Comparison of ENCODE assay signal across 14 cellular contexts in the genomic region with DNA sequence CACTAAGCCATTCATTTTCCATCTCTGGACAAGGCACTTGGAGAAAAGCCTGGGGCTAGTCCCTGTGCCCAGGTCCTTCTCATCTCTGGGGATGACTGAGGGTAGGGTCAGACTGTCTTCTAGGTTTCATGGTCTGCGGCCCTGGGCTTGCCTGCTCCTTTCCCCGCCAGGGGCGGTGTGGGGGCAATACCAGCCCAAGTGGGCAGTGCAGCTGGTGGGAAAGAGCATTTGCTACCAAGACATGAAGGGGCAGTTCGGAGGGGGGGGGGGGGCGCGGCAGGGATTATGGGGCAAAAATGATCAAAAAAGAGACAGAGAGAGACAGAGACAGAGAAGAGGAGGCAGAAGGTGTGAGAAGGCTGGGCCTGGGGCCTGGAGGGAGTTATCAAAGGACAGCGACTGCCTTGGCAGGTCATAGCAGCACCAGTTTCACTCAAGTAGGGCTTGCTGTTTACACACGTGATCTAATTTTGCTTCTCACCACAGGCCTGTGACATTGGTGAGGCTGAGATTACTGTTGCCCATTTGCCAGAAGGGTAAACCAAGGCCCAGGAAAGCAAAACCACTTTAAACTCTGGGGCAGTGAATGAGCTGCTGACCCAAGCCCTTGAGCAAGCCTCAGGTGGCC. TPM values are rescaled to one million over a fixed set of nuclear protein-coding genes. Genes with fewer than 3 reads are reported as not detected.
DNase-seq lines count a peak whose midpoint lies in the region; ATAC-seq and TF ChIP-seq lines count a peak whose summit lies in the region.
"Had no signal": no experiment of that assay in that cellular context is flagged by ENCODE, and none has a peak within 500 bp of the region (broad histone marks: within the 10 kb centered on the region; RNA-seq: fewer than 3 reads in every experiment).

No MANE protein-coding gene starts in this region.

- H3K9ac ChIP-seq in HUES48 (ENCODE audit: low read depth, low read length) = no peak overlapping the region

- intact Hi-C loops in gastrocnemius medialis (cut with DNase I; ENCODE audit: low total_unique reads) = no loop called here
- intact Hi-C loops in CD4-positive, alpha-beta memory T cell (cut with micrococcal nuclease) = no loop called here

- WGBS in mesodermal cell (ENCODE audit: insufficient coverage in 2 of 2), 2 experiments = 60 to 81% methylated on average over 1 to 4 of the region's 8 CpGs

- no peak overlapping the region for H3K27ac Mint-ChIP-seq in CD4-positive, alpha-beta memory T cell
- H3K27ac Mint-ChIP-seq in progenitor cell of endocrine pancreas = no peak overlapping the region
- H3K27ac Mint-ChIP-seq: IgD-negative memory B cell had no signal

- in situ Hi-C loops in gastrocnemius medialis (cut with MboI; ENCODE audit: low sequenced_read_pairs in 4 of 4) = no loop called here

- H3K36me3 Mint-ChIP-seq in CD4-positive, alpha-beta memory T cell = no peaks in the 10 kb centered on the region
- H3K36me3 Mint-ChIP-seq in progenitor cell of endocrine pancreas (ENCODE audit: insufficient read depth) = peaks cover 1% of the 10 kb centered on the region
- H3K36me3 Mint-ChIP-seq: IgD-negative memory B cell had no signal

- H3K4me3 ChIP-seq in HUES48 (ENCODE audit: low read depth, low read length) = no peak overlapping the region
- H3K4me3 ChIP-seq in mesodermal cell (ENCODE audit: extremely low read depth, insufficient read depth, low read length, poor library complexity, severe bottlenecking) = no peak overlapping the region
- no peak overlapping the region for H3K4me3 ChIP-seq in gastrocnemius medialis
- no peak overlapping the region for H3K4me3 ChIP-seq in CD4-positive, alpha-beta memory T cell (ENCODE audit: low read length in 2 of 2)

- no peak for TF ChIP-seq POLR2A in gastrocnemius medialis (IDR thresholded peaks at IDR 0.05)

- H3K27me3 Mint-ChIP-seq in CD4-positive, alpha-beta memory T cell = no peaks in the 10 kb centered on the region
- H3K27me3 Mint-ChIP-seq in progenitor cell of endocrine pancreas = no peaks in the 10 kb centered on the region

- H3K9me3 Mint-ChIP-seq in CD4-positive, alpha-beta memory T cell = no peaks in the 10 kb centered on the region
- H3K9me3 Mint-ChIP-seq in progenitor cell of endocrine pancreas (ENCODE audit: low read depth) = peaks cover 6% of the 10 kb centered on the region
- H3K9me3 Mint-ChIP-seq: IgD-negative memory B cell had no signal

- no peaks in the 10 kb centered on the region for H3K4me1 Mint-ChIP-seq in CD4-positive, alpha-beta memory T cell
- peaks cover 18% of the 10 kb centered on the region for H3K4me1 Mint-ChIP-seq in progenitor cell of endocrine pancreas (ENCODE audit: low read depth)
- H3K4me1 Mint-ChIP-seq: IgD-negative memory B cell had no signal

- POLR2A ChIA-PET in CD4-positive, alpha-beta memory T cell (lab: Charles Lee; ENCODE audit: partially characterized antibody) = no interaction called here

- DNase-seq in gastrocnemius medialis (no peak), progenitor cell of endocrine pancreas (ENCODE audit: low spot score, unreplicated experiment) (no peak), glomerular visceral epithelial cell (ENCODE audit: extremely low spot score) (no peak)
- DNase-seq in CD4-positive, alpha-beta memory T cell = no peak
- DNase-seq: ACHN, NCI-H1417 treated with DMSO at 0.1 percent for 48 hours, NCI-H2029, NCI-H2171 treated with DMSO at 0.1 percent for 48 hours, NCI-H82 had no signal

- peaks cover 31% of the 10 kb centered on the region for H3K9me3 ChIP-seq in HUES48 (ENCODE audit: control insufficient read depth, insufficient read depth, low read length)
- no peaks in the 10 kb centered on the region for H3K9me3 ChIP-seq in mesodermal cell (ENCODE audit: control insufficient read depth, low read length)
- H3K9me3 ChIP-seq in gastrocnemius medialis = no peaks in the 10 kb centered on the region
- no peaks in the 10 kb centered on the region for H3K9me3 ChIP-seq in CD4-positive, alpha-beta memory T cell (ENCODE audit: control insufficient read depth in 1 of 2, low read length in 2 of 2)
- H3K9me3 ChIP-seq: BE2C had no signal

- peaks cover 14% of the 10 kb centered on the region for H3K4me1 ChIP-seq in HUES48 (ENCODE audit: control insufficient read depth, insufficient read depth, low read length)
- peaks cover 35% of the 10 kb centered on the region for H3K4me1 ChIP-seq in mesodermal cell (ENCODE audit: control insufficient read depth, insufficient read depth, low read length, poor library complexity, severe bottlenecking)
- H3K4me1 ChIP-seq in gastrocnemius medialis = peaks cover 0 to 7% of the 10 kb centered on the region in 2 donors
- H3K4me1 ChIP-seq in CD4-positive, alpha-beta memory T cell (ENCODE audit: insufficient read depth, low read length) = no peaks in the 10 kb centered on the region

- H3K27ac ChIP-seq in HUES48 (ENCODE audit: low read depth, low read length) (peak overlapping the region; percentile 63), VCaP (peak overlapping the region; percentile 87), mesodermal cell (ENCODE audit: low read depth, low read length, severe bottlenecking) (peak overlapping the region; percentile 59), gastrocnemius medialis (peak overlapping the region in 3 of 4 donors; percentile 3 to 54 (median 45))
- no peak overlapping the region for H3K27ac ChIP-seq in CD4-positive, alpha-beta memory T cell (ENCODE audit: low read depth, low read length)

- ATAC-seq in gastrocnemius medialis = no peak

- CTCF ChIA-PET in CD4-positive, alpha-beta memory T cell (lab: Charles Lee; ENCODE audit: partially characterized antibody) = no interaction called here

- H3K27me3 ChIP-seq in HUES48 (ENCODE audit: control insufficient read depth, insufficient read depth, low read length) = no peaks in the 10 kb centered on the region
- no peaks in the 10 kb centered on the region for H3K27me3 ChIP-seq in gastrocnemius medialis
- no peaks in the 10 kb centered on the region for H3K27me3 ChIP-seq in CD4-positive, alpha-beta memory T cell (ENCODE audit: insufficient read depth, low read length)
- H3K27me3 ChIP-seq: BE2C had no signal

- no peak for TF ChIP-seq CTCF in VCaP (conservative IDR thresholded peaks at IDR 0.05)
- TF ChIP-seq CTCF in gastrocnemius medialis (IDR thresholded peaks at IDR 0.05 in 4 of 5, conservative IDR thresholded peaks at IDR 0.05 in 1 of 5) = no peak
- TF ChIP-seq CTCF in progenitor cell of endocrine pancreas (IDR thresholded peaks at IDR 0.05; ENCODE audit: unreplicated experiment) = no peak

- H3K4me3 Mint-ChIP-seq in CD4-positive, alpha-beta memory T cell = no peak overlapping the region
- H3K4me3 Mint-ChIP-seq in progenitor cell of endocrine pancreas (ENCODE audit: low read depth) = no peak overlapping the region
- H3K4me3 Mint-ChIP-seq: IgD-negative memory B cell had no signal

- H3K36me3 ChIP-seq in HUES48 (ENCODE audit: control insufficient read depth, insufficient read depth, low read length) (no peaks in the 10 kb centered on the region), mesodermal cell (ENCODE audit: control insufficient read depth, insufficient read depth, low read length) (no peaks in the 10 kb centered on the region), gastrocnemius medialis (no peaks in the 10 kb centered on the region)
- no peaks in the 10 kb centered on the region for H3K36me3 ChIP-seq in CD4-positive, alpha-beta memory T cell (ENCODE audit: insufficient read depth, low read length)
- H3K36me3 ChIP-seq: BE2C had no signal

RNA-seq across cellular contexts. Expression of a gene that starts 56.1 kb away (rescaled TPM):
- 40.2 TPM for polyA plus RNA-seq in mesodermal cell (2013, experiment 1 of 2)
- polyA plus RNA-seq in mesodermal cell (2013, experiment 2 of 2) = 46.6 TPM
- total RNA-seq in gastrocnemius medialis (1 to 10 TPM; 2.5 to 9.6 (median 7.6) TPM), progenitor cell of endocrine pancreas (34.2 and 35.7 TPM in 2 replicates)
- total RNA-seq in CD4-positive, alpha-beta memory T cell = 10 to 100 TPM; 23.9 to 27.1 TPM
- 10 to 100 TPM; 37.3 to 44.1 TPM for polyA plus RNA-seq in CD4-positive, alpha-beta memory T cell
